In the genomic region with DNA sequence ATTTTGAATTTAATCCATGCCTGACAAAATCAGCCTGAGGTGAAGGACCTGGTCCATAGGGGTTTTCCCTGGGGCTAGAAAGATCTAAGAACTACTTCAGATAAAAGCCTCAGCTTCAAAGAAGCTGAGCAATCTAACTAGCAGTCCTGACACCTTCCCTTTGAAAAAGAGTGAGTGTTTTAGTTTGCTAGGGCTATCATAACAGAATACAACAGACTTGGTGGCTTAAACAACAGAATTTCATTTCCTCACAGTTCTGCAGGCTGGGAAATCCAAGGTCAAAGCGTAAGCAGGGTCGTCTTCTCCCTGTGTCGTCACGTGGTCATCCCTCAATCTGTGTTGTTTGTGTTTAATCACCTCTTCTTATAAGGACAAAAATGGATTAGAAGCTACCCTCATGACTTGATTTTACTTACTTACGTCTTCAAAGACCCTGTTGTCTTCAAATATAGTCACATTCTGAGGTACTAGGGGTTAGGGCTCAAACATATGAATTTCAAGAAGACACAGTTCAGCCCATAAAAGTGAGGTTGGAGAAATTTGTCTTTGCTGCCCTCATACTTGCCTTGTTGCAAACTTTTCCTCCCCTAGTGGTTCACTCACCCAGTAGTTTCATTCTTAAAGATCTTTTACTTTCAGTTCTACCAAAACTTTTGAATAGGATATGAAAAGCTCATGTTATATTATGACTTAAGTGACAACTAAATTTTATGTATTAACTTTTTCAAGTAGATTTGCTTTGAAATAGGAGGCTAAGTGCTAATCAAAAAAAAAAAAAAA, we compare ENCODE assay signal across 1 cellular context.
TF ChIP-seq lines count a peak whose summit lies in the region.

No MANE protein-coding gene starts in this region.

TF ChIP-seq in GM12878, 131 proteins besides CTCF, POLR2A, EP300 and RAD21 (continued from another document):
- TF ChIP-seq, protein P1, sequence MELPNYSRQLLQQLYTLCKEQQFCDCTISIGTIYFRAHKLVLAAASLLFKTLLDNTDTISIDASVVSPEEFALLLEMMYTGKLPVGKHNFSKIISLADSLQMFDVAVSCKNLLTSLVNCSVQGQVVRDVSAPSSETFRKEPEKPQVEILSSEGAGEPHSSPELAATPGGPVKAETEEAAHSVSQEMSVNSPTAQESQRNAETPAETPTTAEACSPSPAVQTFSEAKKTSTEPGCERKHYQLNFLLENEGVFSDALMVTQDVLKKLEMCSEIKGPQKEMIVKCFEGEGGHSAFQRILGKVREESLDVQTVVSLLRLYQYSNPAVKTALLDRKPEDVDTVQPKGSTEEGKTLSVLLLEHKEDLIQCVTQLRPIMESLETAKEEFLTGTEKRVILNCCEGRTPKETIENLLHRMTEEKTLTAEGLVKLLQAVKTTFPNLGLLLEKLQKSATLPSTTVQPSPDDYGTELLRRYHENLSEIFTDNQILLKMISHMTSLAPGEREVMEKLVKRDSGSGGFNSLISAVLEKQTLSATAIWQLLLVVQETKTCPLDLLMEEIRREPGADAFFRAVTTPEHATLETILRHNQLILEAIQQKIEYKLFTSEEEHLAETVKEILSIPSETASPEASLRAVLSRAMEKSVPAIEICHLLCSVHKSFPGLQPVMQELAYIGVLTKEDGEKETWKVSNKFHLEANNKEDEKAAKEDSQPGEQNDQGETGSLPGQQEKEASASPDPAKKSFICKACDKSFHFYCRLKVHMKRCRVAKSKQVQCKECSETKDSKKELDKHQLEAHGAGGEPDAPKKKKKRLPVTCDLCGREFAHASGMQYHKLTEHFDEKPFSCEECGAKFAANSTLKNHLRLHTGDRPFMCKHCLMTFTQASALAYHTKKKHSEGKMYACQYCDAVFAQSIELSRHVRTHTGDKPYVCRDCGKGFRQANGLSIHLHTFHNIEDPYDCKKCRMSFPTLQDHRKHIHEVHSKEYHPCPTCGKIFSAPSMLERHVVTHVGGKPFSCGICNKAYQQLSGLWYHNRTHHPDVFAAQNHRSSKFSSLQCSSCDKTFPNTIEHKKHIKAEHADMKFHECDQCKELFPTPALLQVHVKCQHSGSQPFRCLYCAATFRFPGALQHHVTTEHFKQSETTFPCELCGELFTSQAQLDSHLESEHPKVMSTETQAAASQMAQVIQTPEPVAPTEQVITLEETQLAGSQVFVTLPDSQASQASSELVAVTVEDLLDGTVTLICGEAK (IDR thresholded peaks at IDR 0.05; ENCODE audit: borderline replicate concordance), result no peak
- TF ChIP-seq SPI1 (IDR thresholded peaks at IDR 0.05; ENCODE audit: borderline replicate concordance, insufficient read depth, low read depth, low read length) (0 out of 2 replicates have a peak, but pooled peaks have one; percentile 1), JUNB (IDR thresholded peaks at IDR 0.05) (peak; percentile 9), RAD51 (IDR thresholded peaks at IDR 0.05) (peak; percentile 77), RUNX3 (IDR thresholded peaks at IDR 0.05; ENCODE audit: low read length) (peak; percentile 21; the same call in 1 of the 2 replicates), IRF4 (IDR thresholded peaks at IDR 0.05; ENCODE audit: low read depth, low read length) (0 out of 2 replicates have a peak, but pooled peaks have one; percentile 28), CREM (IDR thresholded peaks at IDR 0.05; ENCODE audit: low read depth) (0 out of 2 replicates have a peak, but pooled peaks have one; percentile 29), MXI1 (IDR thresholded peaks at IDR 0.05; ENCODE audit: low read depth, low read length) (no peak), MEF2A (IDR thresholded peaks at IDR 0.05; ENCODE audit: insufficient read depth, low read depth, low read length) (0 out of 2 replicates have a peak, but pooled peaks have one; percentile 5), HDAC6 (IDR thresholded peaks at IDR 0.05; ENCODE audit: unreplicated experiment) (no peak), SMARCA5 (IDR thresholded peaks at IDR 0.05) (peak; percentile 36; the same call in 1 of the 2 replicates), NR2F1 (conservative IDR thresholded peaks at IDR 0.05) (0 out of 2 replicates have a peak, but pooled peaks have one; percentile 24), ASH2L (IDR thresholded peaks at IDR 0.05; ENCODE audit: borderline replicate concordance, low read depth) (0 out of 2 replicates have a peak, but pooled peaks have one; percentile 39), FOXM1 (IDR thresholded peaks at IDR 0.05; ENCODE audit: low read depth, low read length) (no peak)
- TF ChIP-seq, protein P2, sequence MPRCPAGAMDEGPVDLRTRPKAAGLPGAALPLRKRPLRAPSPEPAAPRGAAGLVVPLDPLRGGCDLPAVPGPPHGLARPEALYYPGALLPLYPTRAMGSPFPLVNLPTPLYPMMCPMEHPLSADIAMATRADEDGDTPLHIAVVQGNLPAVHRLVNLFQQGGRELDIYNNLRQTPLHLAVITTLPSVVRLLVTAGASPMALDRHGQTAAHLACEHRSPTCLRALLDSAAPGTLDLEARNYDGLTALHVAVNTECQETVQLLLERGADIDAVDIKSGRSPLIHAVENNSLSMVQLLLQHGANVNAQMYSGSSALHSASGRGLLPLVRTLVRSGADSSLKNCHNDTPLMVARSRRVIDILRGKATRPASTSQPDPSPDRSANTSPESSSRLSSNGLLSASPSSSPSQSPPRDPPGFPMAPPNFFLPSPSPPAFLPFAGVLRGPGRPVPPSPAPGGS (IDR thresholded peaks at IDR 0.05; ENCODE audit: borderline replicate concordance, insufficient read depth, low read depth, low read length, poor library complexity, severe bottlenecking), result no peak
- TF ChIP-seq, protein P3, sequence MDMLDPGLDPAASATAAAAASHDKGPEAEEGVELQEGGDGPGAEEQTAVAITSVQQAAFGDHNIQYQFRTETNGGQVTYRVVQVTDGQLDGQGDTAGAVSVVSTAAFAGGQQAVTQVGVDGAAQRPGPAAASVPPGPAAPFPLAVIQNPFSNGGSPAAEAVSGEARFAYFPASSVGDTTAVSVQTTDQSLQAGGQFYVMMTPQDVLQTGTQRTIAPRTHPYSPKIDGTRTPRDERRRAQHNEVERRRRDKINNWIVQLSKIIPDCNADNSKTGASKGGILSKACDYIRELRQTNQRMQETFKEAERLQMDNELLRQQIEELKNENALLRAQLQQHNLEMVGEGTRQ (IDR thresholded peaks at IDR 0.05; ENCODE audit: borderline replicate concordance, low read depth, low read length), result peak; percentile 7; the same call in 1 of the 2 replicates
